Comparison of ENCODE assay signal across 6 cellular contexts in genomic region chr10:107098326-107098725, GRCh38.
"Had no signal": no experiment of that assay in that cellular context is flagged by ENCODE, and none has a peak within 500 bp of the region (broad histone marks: within the 10 kb centered on the region; RNA-seq: fewer than 3 reads in every experiment).

No MANE protein-coding gene starts in this region.

- H3K27ac ChIP-seq: HL-60 had no signal

- H3K4me2 ChIP-seq: GM23338 had no signal

- H3K4me3 ChIP-seq: GM23338 had no signal

- H2AFZ ChIP-seq: GM23338 had no signal

- DNase-seq: H9, HCEC 1CT, HFFc6, KBM-7 had no signal
